11 cellular contexts compared by ENCODE assay signal in genomic region chr2:74584088-74584645, GRCh38. TPM values are rescaled to one million over a fixed set of nuclear protein-coding genes. Genes with fewer than 3 reads are reported as not detected.
DNase-seq lines count a peak whose midpoint lies in the region; ATAC-seq and TF ChIP-seq lines count a peak whose summit lies in the region.
"Had no signal": no experiment of that assay in that cellular context is flagged by ENCODE, and none has a peak within 500 bp of the region (broad histone marks: within the 10 kb centered on the region; RNA-seq: fewer than 3 reads in every experiment).

No MANE protein-coding gene starts in this region.

- H3K4me2 ChIP-seq in HCT116 (ENCODE audit: low read length), result peak overlapping the region; percentile 34; the same call in 1 of the 2 replicates
- H3K4me2 ChIP-seq in smooth muscle cell, result peak overlapping the region; percentile 66

- H3K4me3 ChIP-seq in HCT116 (replicated peaks in 1 of 2; ENCODE audit: low read depth in 1 of 2, low read length in 2 of 2) (no peak overlapping the region), smooth muscle cell (no peak overlapping the region)

- no peaks in the 10 kb centered on the region for H3K9me3 Mint-ChIP-seq in activated naive CD4-positive, alpha-beta T cell treated with anti-CD3 and anti-CD28 coated beads for 36 hours
- no peaks in the 10 kb centered on the region for H3K9me3 Mint-ChIP-seq in activated naive CD4-positive, alpha-beta T cell treated with anti-CD3 and anti-CD28 coated beads, Interleukin-2, amount 10 ng/mL, durations not matched to agents 7 days and 5 days
- H3K9me3 Mint-ChIP-seq in activated T-cell treated with anti-CD3 and anti-CD28 coated beads, Interleukin-2, amount 50 U/mL, for 72 hours, result no peaks in the 10 kb centered on the region
- H3K9me3 Mint-ChIP-seq: activated B cell treated with CpG ODN at 0.5 μM for 24 hours had no signal

- H3F3A ChIP-seq in smooth muscle cell (ENCODE audit: low read depth), result peaks cover 36% of the 10 kb centered on the region

- H3K79me2 ChIP-seq in HCT116 (ENCODE audit: insufficient read depth, low read length), result no peaks in the 10 kb centered on the region
- no peaks in the 10 kb centered on the region for H3K79me2 ChIP-seq in smooth muscle cell (ENCODE audit: low read depth)

- H4K20me1 ChIP-seq in HCT116 (ENCODE audit: insufficient read depth) (no peaks in the 10 kb centered on the region), smooth muscle cell (ENCODE audit: low read depth) (no peaks in the 10 kb centered on the region)

- no peaks in the 10 kb centered on the region for H3K36me3 Mint-ChIP-seq in activated naive CD4-positive, alpha-beta T cell treated with anti-CD3 and anti-CD28 coated beads for 36 hours (ENCODE audit: low read depth)
- no peaks in the 10 kb centered on the region for H3K36me3 Mint-ChIP-seq in activated naive CD4-positive, alpha-beta T cell treated with anti-CD3 and anti-CD28 coated beads, Interleukin-2, amount 10 ng/mL, durations not matched to agents 7 days and 5 days
- H3K36me3 Mint-ChIP-seq in activated T-cell treated with anti-CD3 and anti-CD28 coated beads, Interleukin-2, amount 50 U/mL, for 72 hours (ENCODE audit: insufficient read depth in 2 of 2), result no peaks in the 10 kb centered on the region

- no peak for TF ChIP-seq RAD21 in HCT116 (IDR thresholded peaks at IDR 0.05; ENCODE audit: low read depth)

- peaks cover 28% of the 10 kb centered on the region for H3K4me1 Mint-ChIP-seq in activated naive CD4-positive, alpha-beta T cell treated with anti-CD3 and anti-CD28 coated beads for 36 hours (ENCODE audit: low read depth)
- H3K4me1 Mint-ChIP-seq in activated naive CD4-positive, alpha-beta T cell treated with anti-CD3 and anti-CD28 coated beads, Interleukin-2, amount 10 ng/mL, durations not matched to agents 7 days and 5 days, result peaks cover 32% of the 10 kb centered on the region
- H3K4me1 Mint-ChIP-seq in activated T-cell treated with anti-CD3 and anti-CD28 coated beads, Interleukin-2, amount 50 U/mL, for 72 hours (ENCODE audit: low read depth), result peaks cover 36% of the 10 kb centered on the region

- H3K27me3 Mint-ChIP-seq in activated naive CD4-positive, alpha-beta T cell treated with anti-CD3 and anti-CD28 coated beads for 36 hours (ENCODE audit: low read depth), result peaks cover 2% of the 10 kb centered on the region
- peaks cover 3% of the 10 kb centered on the region for H3K27me3 Mint-ChIP-seq in activated naive CD4-positive, alpha-beta T cell treated with anti-CD3 and anti-CD28 coated beads, Interleukin-2, amount 10 ng/mL, durations not matched to agents 7 days and 5 days
- H3K27me3 Mint-ChIP-seq in activated T-cell treated with anti-CD3 and anti-CD28 coated beads, Interleukin-2, amount 50 U/mL, for 72 hours (ENCODE audit: low read depth), result peaks cover 7% of the 10 kb centered on the region
- H3K27me3 Mint-ChIP-seq: activated B cell treated with CpG ODN at 0.5 μM for 24 hours had no signal

- no peaks in the 10 kb centered on the region for H3K36me3 ChIP-seq in HCT116 (ENCODE audit: control insufficient read depth in 1 of 2, insufficient read depth in 2 of 2, low read length in 2 of 2)
- no peaks in the 10 kb centered on the region for H3K36me3 ChIP-seq in smooth muscle cell (ENCODE audit: low read depth)

- no TSS peak for BruUV-seq in HCT116 (replicated peaks; lab: Mats Ljungman, UMichigan)

- H2AFZ ChIP-seq in HCT116 (ENCODE audit: low read depth, low read length, poor library complexity, severe bottlenecking) (no peak overlapping the region), smooth muscle cell (ENCODE audit: low read depth) (peak overlapping the region; percentile 55)

- no peak overlapping the region for H3K9ac ChIP-seq in HCT116 (ENCODE audit: low read length)
- H3K9ac ChIP-seq in smooth muscle cell (ENCODE audit: low read depth), result peak overlapping the region; percentile 6

- peak; percentile 56 for DNase-seq in activated naive CD4-positive, alpha-beta T cell treated with anti-CD3 and anti-CD28 coated beads for 36 hours
- no peak for DNase-seq in activated naive CD4-positive, alpha-beta T cell treated with anti-CD3 and anti-CD28 coated beads, Interleukin-2, amount 10 ng/mL, durations not matched to agents 7 days and 5 days
- no peak for DNase-seq in HCT116 (ENCODE audit: low read depth, low spot score)
- peak; percentile 60 to 62 for DNase-seq in activated T-cell treated with anti-CD3 and anti-CD28 coated beads, Interleukin-2, amount 50 U/mL, for 72 hours
- no peak for DNase-seq in smooth muscle cell (lab: John Stamatoyannopoulos, UW; ENCODE audit: unreplicated experiment)
- no peak for DNase-seq in SHP77 (lab: John Stamatoyannopoulos, UW)
- no peak for DNase-seq in cerebellum (ENCODE audit: low spot score)
- no peak for DNase-seq in UCSD-AML1 (lab: John Stamatoyannopoulos, UW; ENCODE audit: unreplicated experiment)
- DNase-seq: activated B cell treated with CpG ODN at 0.5 μM for 24 hours; central memory CD4-positive, alpha-beta T cell had no signal

- no peaks in the 10 kb centered on the region for H3K9me2 ChIP-seq in HCT116 (ENCODE audit: insufficient read depth)

- H3K4me1 ChIP-seq in HCT116 (ENCODE audit: control insufficient read depth in 1 of 2, insufficient read depth in 2 of 2, low read length in 2 of 2), result peaks cover 12 to 15% of the 10 kb centered on the region in 2 experiments
- H3K4me1 ChIP-seq in smooth muscle cell (ENCODE audit: low read depth), result peaks cover 4% of the 10 kb centered on the region

- TF ChIP-seq CTCF in HCT116 (IDR thresholded peaks at IDR 0.05 in 2 of 3, conservative IDR thresholded peaks at IDR 0.05 in 1 of 3; ENCODE audit: borderline replicate concordance in 1 of 3, insufficient read depth in 1 of 3, low read depth in 2 of 3, low read length in 2 of 3), result no peak
- no peak for TF ChIP-seq CTCF in smooth muscle cell (IDR thresholded peaks at IDR 0.05; ENCODE audit: borderline replicate concordance, insufficient read depth, poor library complexity, severe bottlenecking)

- H3K27ac ChIP-seq in HCT116 (ENCODE audit: low read depth, low read length) (peak overlapping the region; percentile 18; the same call in 1 of the 2 replicates), smooth muscle cell (ENCODE audit: low read depth) (peak overlapping the region; percentile 74)

- TF ChIP-seq POLR2A in HCT116 (IDR thresholded peaks at IDR 0.05; ENCODE audit: borderline replicate concordance, extremely low read depth, insufficient read depth, insufficient read length), result no peak

- H3K9me3 ChIP-seq in HCT116 (ENCODE audit: control insufficient read depth in 1 of 2, insufficient read depth in 1 of 2, low read depth in 1 of 2, low read length in 2 of 2) (no peaks in the 10 kb centered on the region), smooth muscle cell (replicated peaks; ENCODE audit: low read depth) (no peaks in the 10 kb centered on the region)

- intact Hi-C loops in activated naive CD4-positive, alpha-beta T cell treated with anti-CD3 and anti-CD28 coated beads for 36 hours (cut with micrococcal nuclease), result loop anchor here (1.0 kb wide), 1 partner anchor 13 kb away; no protein-coding TSS in a partner anchor
- intact Hi-C loops in HCT116 (cut with micrococcal nuclease), result no loop called here

- 6% methylated on average over 2 of the region's 2 CpGs for WGBS in smooth muscle cell (ENCODE audit: low lambda C conversion rate)

- no peak overlapping the region for H3K4me3 Mint-ChIP-seq in activated naive CD4-positive, alpha-beta T cell treated with anti-CD3 and anti-CD28 coated beads for 36 hours
- no peak overlapping the region for H3K4me3 Mint-ChIP-seq in activated naive CD4-positive, alpha-beta T cell treated with anti-CD3 and anti-CD28 coated beads, Interleukin-2, amount 10 ng/mL, durations not matched to agents 7 days and 5 days
- peak overlapping the region; percentile 73 to 89 for H3K4me3 Mint-ChIP-seq in activated T-cell treated with anti-CD3 and anti-CD28 coated beads, Interleukin-2, amount 50 U/mL, for 72 hours
- H3K4me3 Mint-ChIP-seq: activated B cell treated with CpG ODN at 0.5 μM for 24 hours had no signal

- peak overlapping the region; percentile 34 for H3K27ac Mint-ChIP-seq in activated naive CD4-positive, alpha-beta T cell treated with anti-CD3 and anti-CD28 coated beads for 36 hours
- H3K27ac Mint-ChIP-seq in activated naive CD4-positive, alpha-beta T cell treated with anti-CD3 and anti-CD28 coated beads, Interleukin-2, amount 10 ng/mL, durations not matched to agents 7 days and 5 days, result no peak overlapping the region
- H3K27ac Mint-ChIP-seq in activated T-cell treated with anti-CD3 and anti-CD28 coated beads, Interleukin-2, amount 50 U/mL, for 72 hours, result peak overlapping the region; percentile 97
- H3K27ac Mint-ChIP-seq: activated B cell treated with CpG ODN at 0.5 μM for 24 hours had no signal

- POLR2A ChIA-PET in HCT116 (lab: Charles Lee), result no interaction called here

- RAD21 ChIA-PET in HCT116 (lab: Charles Lee; ENCODE audit: low non-redundant PET in 1 of 2, low total read pairs in 2 of 2, uncharacterized antibody in 2 of 2, unreplicated experiment in 2 of 2), result no interaction called here

- no peaks in the 10 kb centered on the region for H3K27me3 ChIP-seq in HCT116 (ENCODE audit: insufficient read depth, low read length)
- H3K27me3 ChIP-seq in smooth muscle cell (ENCODE audit: low read depth), result no peaks in the 10 kb centered on the region

- ATAC-seq in HCT116, result no peak
- peak; percentile 80 to 84 for ATAC-seq in activated T-cell treated with anti-CD3 and anti-CD28 coated beads, Interleukin-2, amount 50 U/mL, for 72 hours (replicated peaks in 1 of 2)

- CTCF ChIA-PET in activated naive CD4-positive, alpha-beta T cell treated with anti-CD3 and anti-CD28 coated beads for 36 hours (lab: Charles Lee), result interaction anchor here (2.0 to 8.6 kb wide), 5 partner anchors 12 to 334 kb away, joined by 5 to 144 read pairs (median 50); partner anchors contain the start of genes CCDC142 and TTC31
- CTCF ChIA-PET in activated naive CD4-positive, alpha-beta T cell treated with anti-CD3 and anti-CD28 coated beads, Interleukin-2, amount 10 ng/mL, durations not matched to agents 7 days and 5 days (lab: Charles Lee), result interaction anchor here (1.2 to 8.0 kb wide), 8 partner anchors 9 to 109 kb away, joined by 3 to 104 read pairs (median 34); partner anchors contain the start of genes CCDC142 and TTC31
- CTCF ChIA-PET in HCT116 (lab: Charles Lee), result no interaction called here

RNA-seq across cellular contexts. Expression of gene DOK1, which starts 29.6 kb away (rescaled TPM):
- total RNA-seq in activated naive CD4-positive, alpha-beta T cell treated with anti-CD3 and anti-CD28 coated beads for 36 hours, result 10 to 100 TPM; 12.3 to 13.2 TPM
- total RNA-seq in HCT116 (2021; ENCODE audit: unreplicated experiment) (18.8 TPM), smooth muscle cell (11.7 and 17.8 TPM in 2 replicates), cerebellum (2.4 TPM)
- polyA plus RNA-seq in HCT116 (2012), result 15.6 and 18.2 TPM in 2 replicates
- total RNA-seq in activated T-cell treated with anti-CD3 and anti-CD28 coated beads, Interleukin-2, amount 50 U/mL, for 72 hours, result 10 to 100 TPM; 20.6 to 25.6 TPM
- polyA plus RNA-seq in smooth muscle cell, result 32.9 and 41.3 TPM in 2 replicates

RNA-seq across cellular contexts. Expression of gene LOXL3, which starts 30.4 kb away (rescaled TPM):
- under 1 TPM; 0.35 to 0.41 TPM for total RNA-seq in activated naive CD4-positive, alpha-beta T cell treated with anti-CD3 and anti-CD28 coated beads for 36 hours
- 4.1 TPM for total RNA-seq in HCT116 (2021; ENCODE audit: unreplicated experiment)
- 2.3 TPM in 2 replicates for polyA plus RNA-seq in HCT116 (2012)
- 1 to 10 TPM; 3.1 to 3.6 TPM for total RNA-seq in activated T-cell treated with anti-CD3 and anti-CD28 coated beads, Interleukin-2, amount 50 U/mL, for 72 hours
- total RNA-seq in smooth muscle cell, result 123 and 139 TPM in 2 replicates
- polyA plus RNA-seq in smooth muscle cell, result 109 and 190 TPM in 2 replicates
- 7.0 TPM for total RNA-seq in cerebellum

RNA-seq across cellular contexts. Expression of gene HTRA2, which starts 54.4 kb away (rescaled TPM):
- total RNA-seq in activated naive CD4-positive, alpha-beta T cell treated with anti-CD3 and anti-CD28 coated beads for 36 hours, result 10 to 100 TPM; 39.0 to 39.7 TPM
- total RNA-seq in HCT116 (2021; ENCODE audit: unreplicated experiment) (36.2 TPM), smooth muscle cell (19.1 and 19.2 TPM in 2 replicates), cerebellum (26.2 TPM)
- polyA plus RNA-seq in HCT116 (2012), result 29.0 and 33.4 TPM in 2 replicates
- 10 to 100 TPM; 74.3 to 84.9 TPM for total RNA-seq in activated T-cell treated with anti-CD3 and anti-CD28 coated beads, Interleukin-2, amount 50 U/mL, for 72 hours
- polyA plus RNA-seq in smooth muscle cell, result 30.4 and 35.2 TPM in 2 replicates

RNA-seq across cellular contexts. Expression of gene AUP1, which starts 54.7 kb away (rescaled TPM):
- total RNA-seq in activated naive CD4-positive, alpha-beta T cell treated with anti-CD3 and anti-CD28 coated beads for 36 hours, result 10 to 100 TPM; 77.4 to 78.5 TPM
- 116 TPM for total RNA-seq in HCT116 (2021; ENCODE audit: unreplicated experiment)
- polyA plus RNA-seq in HCT116 (2012), result 115 and 127 TPM in 2 replicates
- total RNA-seq in activated T-cell treated with anti-CD3 and anti-CD28 coated beads, Interleukin-2, amount 50 U/mL, for 72 hours, result 100 to 1,000 TPM; 128 to 136 TPM
- total RNA-seq in smooth muscle cell, result 83.4 and 104 TPM in 2 replicates
- polyA plus RNA-seq in smooth muscle cell, result 138 and 170 TPM in 2 replicates
- total RNA-seq in cerebellum, result 35.0 TPM

RNA-seq across cellular contexts. Expression of gene DQX1, which starts 58.1 kb away (rescaled TPM):
- under 1 TPM; 0.10 to 0.45 TPM for total RNA-seq in activated naive CD4-positive, alpha-beta T cell treated with anti-CD3 and anti-CD28 coated beads for 36 hours
- total RNA-seq in HCT116 (2021; ENCODE audit: unreplicated experiment), result 0.98 TPM
- polyA plus RNA-seq in HCT116 (2012), result 0.48 and 0.50 TPM in 2 replicates
- total RNA-seq in activated T-cell treated with anti-CD3 and anti-CD28 coated beads, Interleukin-2, amount 50 U/mL, for 72 hours, result 1 to 10 TPM; 1.5 to 1.9 TPM
- total RNA-seq in smooth muscle cell, result 0.09 and 0.27 TPM in 2 replicates
- polyA plus RNA-seq in smooth muscle cell, result 0.57 TPM in 1 of 2 replicates, not detected in the other
- total RNA-seq in cerebellum, result 0.45 TPM
- total RNA-seq: posterior vena cava had no signal

Comparison
In these comparisons a context has a peak if more than half of its experiments do, and no peak if none do; other contexts are left out.
1. DNase-seq: peak in activated naive CD4-positive, alpha-beta T cell treated with anti-CD3 and anti-CD28 coated beads for 36 hours (single experiment) and activated T-cell treated with anti-CD3 and anti-CD28 coated beads, Interleukin-2, amount 50 U/mL, for 72 hours (2 of 2); none in activated naive CD4-positive, alpha-beta T cell treated with anti-CD3 and anti-CD28 coated beads, Interleukin-2, amount 10 ng/mL, durations not matched to agents 7 days and 5 days (single experiment), HCT116 (single experiment), smooth muscle cell (single experiment), SHP77 (0 of 2), cerebellum (single experiment) and UCSD-AML1 (single experiment).
2. H3K4me3 Mint-ChIP-seq: peak in activated T-cell treated with anti-CD3 and anti-CD28 coated beads, Interleukin-2, amount 50 U/mL, for 72 hours (2 of 2); none in activated naive CD4-positive, alpha-beta T cell treated with anti-CD3 and anti-CD28 coated beads for 36 hours (single experiment) and activated naive CD4-positive, alpha-beta T cell treated with anti-CD3 and anti-CD28 coated beads, Interleukin-2, amount 10 ng/mL, durations not matched to agents 7 days and 5 days (single experiment).
3. RNA of gene LOXL3, which starts 30.4 kb away (total RNA-seq): 123 to 139 TPM in smooth muscle cell; 7.0 TPM in cerebellum (single experiment), 4.1 TPM in HCT116 (single experiment), 3.1 to 3.6 TPM in activated T-cell treated with anti-CD3 and anti-CD28 coated beads, Interleukin-2, amount 50 U/mL, for 72 hours and 0.35 to 0.41 TPM in activated naive CD4-positive, alpha-beta T cell treated with anti-CD3 and anti-CD28 coated beads for 36 hours; every median in the first group is over 10 times any median in the second.